26 cellular contexts compared by ENCODE assay signal in genomic region chr19:11337080-11337479, GRCh38. TPM values are rescaled to one million over a fixed set of nuclear protein-coding genes. Genes with fewer than 3 reads are reported as not detected.
A peak's percentile ranks its signal among the peaks of the same experiment; 100 is the strongest.
DNase-seq lines count a peak whose midpoint lies in the region; ATAC-seq and TF ChIP-seq lines count a peak whose summit lies in the region.
"Had no signal": no experiment of that assay in that cellular context is flagged by ENCODE, and none has a peak within 500 bp of the region (broad histone marks: within the 10 kb centered on the region; RNA-seq: fewer than 3 reads in every experiment).

No MANE protein-coding gene starts in this region.

- peaks cover 13 to 14% of the 10 kb centered on the region in 2 experiments for H3K36me3 ChIP-seq in SK-N-SH (replicated peaks in 1 of 2; ENCODE audit: control insufficient read depth in 1 of 2, insufficient read depth in 2 of 2, low read length in 1 of 2)
- no peaks in the 10 kb centered on the region for H3K36me3 ChIP-seq in Loucy (ENCODE audit: insufficient read depth, low read length)
- no peaks in the 10 kb centered on the region for H3K36me3 ChIP-seq in neural progenitor cell
- H3K36me3 ChIP-seq in endodermal cell (ENCODE audit: control insufficient read depth, insufficient read depth, low read length), result peaks cover 46% of the 10 kb centered on the region
- H3K36me3 ChIP-seq: cardiac muscle cell had no signal

- H3K27me3 ChIP-seq in SK-N-SH (ENCODE audit: insufficient read depth) (no peaks in the 10 kb centered on the region), Loucy (ENCODE audit: insufficient read depth, low read length, poor library complexity, severe bottlenecking) (no peaks in the 10 kb centered on the region), neural progenitor cell (peaks cover 14% of the 10 kb centered on the region), endodermal cell (ENCODE audit: control insufficient read depth, insufficient read depth, low read length, poor library complexity, severe bottlenecking) (no peaks in the 10 kb centered on the region)
- H3K27me3 ChIP-seq: cardiac muscle cell, stomach had no signal

- no peaks in the 10 kb centered on the region for H3K9me2 ChIP-seq in SK-N-SH
- no peaks in the 10 kb centered on the region for H3K9me2 ChIP-seq in Loucy (replicated peaks; ENCODE audit: low read depth, low read length)

- peak overlapping the region; percentile 48 for H3K4me3 Mint-ChIP-seq in neural progenitor cell
- no peak overlapping the region for H3K4me3 Mint-ChIP-seq in endodermal cell
- H3K4me3 Mint-ChIP-seq: HFFc6, nephron progenitor cell had no signal

- ATAC-seq in SK-N-SH treated with all-trans-retinoic acid at 6 μM for 48 hours (no peak), HG02759 (IDR thresholded peaks at IDR 0.05; ENCODE audit: unreplicated experiment) (no peak), HG02938 (IDR thresholded peaks at IDR 0.05; ENCODE audit: unreplicated experiment) (no peak)
- ATAC-seq: K562 had no signal

- H3K79me2 ChIP-seq in SK-N-SH (ENCODE audit: insufficient read depth) (no peaks in the 10 kb centered on the region), Loucy (ENCODE audit: insufficient read depth, low read length) (peaks cover 11% of the 10 kb centered on the region; the same call in 1 of the 2 replicates), neural progenitor cell (ENCODE audit: low read depth) (no peaks in the 10 kb centered on the region)

- H3K27me3 Mint-ChIP-seq in neural progenitor cell (ENCODE audit: insufficient read depth, low read depth), result peaks cover 3% of the 10 kb centered on the region
- no peaks in the 10 kb centered on the region for H3K27me3 Mint-ChIP-seq in endodermal cell (ENCODE audit: insufficient read depth)
- H3K27me3 Mint-ChIP-seq: dendritic cell treated with granulocyte-macrophage colony-stimulating factor and Interleukin-4, amounts not matched to agents 40 ng/mL and 50 ng/mL, for 4 days; progenitor cell of endocrine pancreas; type B pancreatic cell had no signal

- peaks cover 0 to 13% of the 10 kb centered on the region in 2 experiments; a peak in 1 of 4 replicates for H3K4me1 ChIP-seq in SK-N-SH (ENCODE audit: control insufficient read depth in 1 of 2, insufficient read depth in 2 of 2, low read depth in 1 of 2, low read length in 1 of 2)
- peaks cover 27% of the 10 kb centered on the region for H3K4me1 ChIP-seq in Loucy (ENCODE audit: insufficient read depth, low read length, poor library complexity, severe bottlenecking)
- no peaks in the 10 kb centered on the region for H3K4me1 ChIP-seq in neural progenitor cell
- H3K4me1 ChIP-seq in endodermal cell (ENCODE audit: control insufficient read depth, insufficient read depth, low read length), result peaks cover 5% of the 10 kb centered on the region

- H4K20me1 ChIP-seq in SK-N-SH (ENCODE audit: insufficient read depth), result no peaks in the 10 kb centered on the region
- H4K20me1 ChIP-seq in Loucy (ENCODE audit: insufficient read depth, low read length, poor library complexity, severe bottlenecking), result no peaks in the 10 kb centered on the region
- no peaks in the 10 kb centered on the region for H4K20me1 ChIP-seq in neural progenitor cell (ENCODE audit: low read depth)

- H3K9ac ChIP-seq in SK-N-SH, result no peak overlapping the region
- H3K9ac ChIP-seq in Loucy (ENCODE audit: low read depth, low read length, poor library complexity, severe bottlenecking), result peak overlapping the region; percentile 91
- no peak overlapping the region for H3K9ac ChIP-seq in neural progenitor cell
- H3K9ac ChIP-seq in endodermal cell (ENCODE audit: extremely low read depth, low read length, poor library complexity, severe bottlenecking), result no peak overlapping the region

- H3K4me1 Mint-ChIP-seq in neural progenitor cell, result peaks cover 13% of the 10 kb centered on the region
- peaks cover 5% of the 10 kb centered on the region for H3K4me1 Mint-ChIP-seq in endodermal cell

- POLR2A ChIA-PET in SK-N-SH (lab: Yijun Ruan, JAX), result interaction anchor here (4.2 kb wide), 1 partner anchor 13 kb away, joined by 17 read pairs; no protein-coding TSS in a partner anchor

- H3K27ac ChIP-seq in SK-N-SH (ENCODE audit: low read depth in 2 of 2, low read length in 1 of 2) (no peak overlapping the region), neural progenitor cell (no peak overlapping the region), endodermal cell (ENCODE audit: low read depth, low read length) (no peak overlapping the region)
- H3K27ac ChIP-seq: cardiac muscle cell had no signal

- TF ChIP-seq CTCF in SK-N-SH (IDR thresholded peaks at IDR 0.05) (no peak), Loucy (conservative IDR thresholded peaks at IDR 0.05; ENCODE audit: low read length) (no peak), neural progenitor cell (IDR thresholded peaks at IDR 0.05) (no peak), endodermal cell (conservative IDR thresholded peaks at IDR 0.05) (no peak)

- no peak for TF ChIP-seq EP300 in SK-N-SH (IDR thresholded peaks at IDR 0.05; ENCODE audit: borderline replicate concordance in 1 of 2, low read depth in 1 of 2, low read length in 1 of 2)

- TF ChIP-seq RAD21 in SK-N-SH (IDR thresholded peaks at IDR 0.05; ENCODE audit: low read length), result no peak

- no peak overlapping the region for H3K4me3 ChIP-seq in SK-N-SH (ENCODE audit: low read depth in 2 of 2, low read length in 1 of 2)
- peak overlapping the region; percentile 45 for H3K4me3 ChIP-seq in Loucy (ENCODE audit: low read length, poor library complexity, severe bottlenecking)
- H3K4me3 ChIP-seq in neural progenitor cell, result no peak overlapping the region
- H3K4me3 ChIP-seq in endodermal cell (ENCODE audit: low read length), result no peak overlapping the region
- H3K4me3 ChIP-seq: cardiac muscle cell, K562 had no signal

- peak; percentile 4 for DNase-seq in SK-N-SH
- peak; percentile 71 for DNase-seq in UCSD-AML1 (lab: John Stamatoyannopoulos, UW; ENCODE audit: unreplicated experiment)
- DNase-seq in neural progenitor cell (ENCODE audit: low spot score), result no peak
- no peak for DNase-seq in endodermal cell
- DNase-seq: activated CD4-positive, CD25-positive, alpha-beta regulatory T cell treated with anti-CD3 and anti-CD28 coated beads, Interleukin-2, amount 50 U/mL, for 72 hours; activated effector memory CD4-positive, alpha-beta T cell treated with anti-CD3 and anti-CD28 coated beads, Interleukin-2, amount 50 U/mL, for 16 hours; amniotic stem cell; foreskin melanocyte; HFFc6; mesendoderm; NCI-H1105; NCI-H2081 treated with DMSO at 0.1 percent for 48 hours; NCI-H446 treated with DMSO at 0.1 percent for 48 hours; nephron progenitor cell; small intestine; stimulated activated CD4-positive, alpha-beta T cell treated with anti-CD3 and anti-CD28 coated beads, Interleukin-4, amount 100 ng/mL, for 1 hour; stomach had no signal

- no peak overlapping the region for H3K4me2 ChIP-seq in SK-N-SH
- H3K4me2 ChIP-seq in Loucy (ENCODE audit: low read depth, low read length, poor library complexity, severe bottlenecking), result peak overlapping the region; percentile 83
- no peak overlapping the region for H3K4me2 ChIP-seq in neural progenitor cell

- 87% methylated on average over 13 of the region's 14 CpGs for WGBS in SK-N-SH (ENCODE audit: low lambda C conversion rate)
- 96% methylated on average over 5 to 14 of the region's 14 CpGs for WGBS in endodermal cell (ENCODE audit: insufficient coverage in 1 of 2, insufficient read length in 1 of 2), 2 experiments

- H3F3A ChIP-seq in SK-N-SH (replicated peaks; ENCODE audit: insufficient read depth) (peaks cover 3% of the 10 kb centered on the region), Loucy (ENCODE audit: low read depth) (0 out of 2 replicates have a peak, but pooled peaks cover 3% of the 10 kb centered on the region), neural progenitor cell (ENCODE audit: low read depth) (no peaks in the 10 kb centered on the region)

- CTCF ChIA-PET in SK-N-SH (lab: Yijun Ruan, JAX), result interaction anchor here (1.3 kb wide), 1 partner anchor 43 kb away, joined by 3 read pairs; no protein-coding TSS in a partner anchor

- H3K9me3 Mint-ChIP-seq in neural progenitor cell, result no peaks in the 10 kb centered on the region
- peaks cover 2% of the 10 kb centered on the region for H3K9me3 Mint-ChIP-seq in endodermal cell
- H3K9me3 Mint-ChIP-seq: dendritic cell treated with granulocyte-macrophage colony-stimulating factor and Interleukin-4, amounts not matched to agents 40 ng/mL and 50 ng/mL, for 4 days; HFFc6; nephron progenitor cell; type B pancreatic cell had no signal

- H3K27ac Mint-ChIP-seq in neural progenitor cell, result no peak overlapping the region
- no peak overlapping the region for H3K27ac Mint-ChIP-seq in endodermal cell
- H3K27ac Mint-ChIP-seq: dendritic cell treated with granulocyte-macrophage colony-stimulating factor and Interleukin-4, amounts not matched to agents 40 ng/mL and 50 ng/mL, for 4 days; HFFc6; nephron progenitor cell; progenitor cell of endocrine pancreas; type B pancreatic cell had no signal

- H3K36me3 Mint-ChIP-seq in neural progenitor cell, result peaks cover 10% of the 10 kb centered on the region
- peaks cover 49% of the 10 kb centered on the region for H3K36me3 Mint-ChIP-seq in endodermal cell (ENCODE audit: low read depth)

- no peaks in the 10 kb centered on the region for H3K9me3 ChIP-seq in SK-N-SH
- no peaks in the 10 kb centered on the region for H3K9me3 ChIP-seq in Loucy (ENCODE audit: insufficient read depth, low read depth, low read length)
- H3K9me3 ChIP-seq in neural progenitor cell (ENCODE audit: low read depth), result no peaks in the 10 kb centered on the region
- H3K9me3 ChIP-seq in endodermal cell (ENCODE audit: control insufficient read depth, low read length), result no peaks in the 10 kb centered on the region
- H3K9me3 ChIP-seq: stomach had no signal

- no peak overlapping the region for H2AFZ ChIP-seq in SK-N-SH (ENCODE audit: low read depth)
- no peak overlapping the region for H2AFZ ChIP-seq in Loucy (ENCODE audit: low read length)
- no peak overlapping the region for H2AFZ ChIP-seq in neural progenitor cell (replicated peaks)

RNA-seq across cellular contexts. Expression of gene RAB3D, which starts 2.4 kb away (rescaled TPM):
- polyA plus RNA-seq in SK-N-SH (2012; rRNA removed), result 25.0 and 27.0 TPM in 2 replicates
- polyA plus RNA-seq in SK-N-SH (2012; cell fraction: cytosol; rRNA removed), result 11.2 and 17.2 TPM in 2 replicates
- 30.6 and 31.2 TPM in 2 replicates for polyA plus RNA-seq in SK-N-SH (2012; cell fraction: nucleus; rRNA removed)
- total RNA-seq in neural progenitor cell (ENCODE audit: low replicate concordance), result 5.5 and 8.5 TPM in 2 replicates
- 10 to 100 TPM; 37.2 to 43.2 TPM for total RNA-seq in endodermal cell
- polyA plus RNA-seq in endodermal cell (2013, experiment 1 of 2), result 7.8 TPM
- 7.9 TPM for polyA plus RNA-seq in endodermal cell (2013, experiment 2 of 2)

RNA-seq across cellular contexts. Expression of gene TMEM205, which starts 9.0 kb away (rescaled TPM):
- 209 and 219 TPM in 2 replicates for polyA plus RNA-seq in SK-N-SH (2012; rRNA removed)
- polyA plus RNA-seq in SK-N-SH (2012; cell fraction: cytosol; rRNA removed), result 112 and 154 TPM in 2 replicates
- 172 and 193 TPM in 2 replicates for polyA plus RNA-seq in SK-N-SH (2012; cell fraction: nucleus; rRNA removed)
- total RNA-seq in neural progenitor cell (ENCODE audit: low replicate concordance) (57.0 and 77.1 TPM in 2 replicates), endodermal cell (10 to 100 TPM; 58.2 to 58.9 TPM)
- polyA plus RNA-seq in endodermal cell (2013, experiment 1 of 2), result 55.8 TPM
- polyA plus RNA-seq in endodermal cell (2013, experiment 2 of 2), result 52.7 TPM

RNA-seq across cellular contexts. Expression of gene CCDC159, which starts 9.2 kb away (rescaled TPM):
- polyA plus RNA-seq in SK-N-SH (2012; rRNA removed), result 25.2 and 30.1 TPM in 2 replicates
- 11.0 and 15.1 TPM in 2 replicates for polyA plus RNA-seq in SK-N-SH (2012; cell fraction: cytosol; rRNA removed)
- polyA plus RNA-seq in SK-N-SH (2012; cell fraction: nucleus; rRNA removed), result 160 and 203 TPM in 2 replicates
- 1.8 and 4.4 TPM in 2 replicates for total RNA-seq in neural progenitor cell (ENCODE audit: low replicate concordance)
- 10 to 100 TPM; 12.2 to 15.2 TPM for total RNA-seq in endodermal cell
- 16.9 TPM for polyA plus RNA-seq in endodermal cell (2013, experiment 1 of 2)
- polyA plus RNA-seq in endodermal cell (2013, experiment 2 of 2), result 14.6 TPM

RNA-seq across cellular contexts. Expression of gene PLPPR2, which starts 18.2 kb away (rescaled TPM):
- 18.9 and 26.2 TPM in 2 replicates for polyA plus RNA-seq in SK-N-SH (2012; rRNA removed)
- 10.6 and 17.6 TPM in 2 replicates for polyA plus RNA-seq in SK-N-SH (2012; cell fraction: cytosol; rRNA removed)
- polyA plus RNA-seq in SK-N-SH (2012; cell fraction: nucleus; rRNA removed), result 54.9 and 71.2 TPM in 2 replicates
- total RNA-seq in neural progenitor cell (ENCODE audit: low replicate concordance) (0.80 and 3.1 TPM in 2 replicates), endodermal cell (1 to 10 TPM; 3.1 to 6.8 TPM)
- polyA plus RNA-seq in endodermal cell (2013, experiment 1 of 2), result 13.6 TPM
- 13.7 TPM for polyA plus RNA-seq in endodermal cell (2013, experiment 2 of 2)

RNA-seq across cellular contexts. Expression of gene SWSAP1, which starts 37.4 kb away (rescaled TPM):
- polyA plus RNA-seq in SK-N-SH (2012; rRNA removed), result 2.8 and 3.0 TPM in 2 replicates
- polyA plus RNA-seq in SK-N-SH (2012; cell fraction: cytosol; rRNA removed), result 1.5 and 2.2 TPM in 2 replicates
- 5.3 and 6.2 TPM in 2 replicates for polyA plus RNA-seq in SK-N-SH (2012; cell fraction: nucleus; rRNA removed)
- total RNA-seq in neural progenitor cell (ENCODE audit: low replicate concordance) (1.0 and 1.5 TPM in 2 replicates), endodermal cell (1 to 10 TPM; 2.2 to 2.8 TPM)
- 2.2 TPM for polyA plus RNA-seq in endodermal cell (2013, experiment 1 of 2)
- 1.6 TPM for polyA plus RNA-seq in endodermal cell (2013, experiment 2 of 2)

Comparison
In these comparisons a context has a peak if more than half of its experiments do, and no peak if none do; other contexts are left out.
1. DNase-seq: peak in SK-N-SH (single experiment) and UCSD-AML1 (single experiment); none in neural progenitor cell (single experiment) and endodermal cell (single experiment).